ENCODE assay signal across 20 cellular contexts in genomic region chr20:55782861-55783260, GRCh38.
"Had no signal": no experiment of that assay in that cellular context is flagged by ENCODE, and none has a peak within 500 bp of the region (broad histone marks: within the 10 kb centered on the region; RNA-seq: fewer than 3 reads in every experiment).

No MANE protein-coding gene starts in this region.

- H3K27ac ChIP-seq: breast epithelium, gastrocnemius medialis, heart right ventricle, ovary, stomach, uterus had no signal

- H3K36me3 ChIP-seq: breast epithelium, gastrocnemius medialis, heart right ventricle, ovary, stomach, uterus had no signal

- H3K9me3 ChIP-seq: breast epithelium, gastrocnemius medialis, heart right ventricle, ovary, uterus had no signal

- ATAC-seq: activated CD4-positive, CD25-positive, alpha-beta regulatory T cell treated with anti-CD3 and anti-CD28 coated beads, Interleukin-2, amount 50 U/mL, for 24 hours; gastrocnemius medialis; heart right ventricle; left lobe of liver had no signal

- H3K4me1 ChIP-seq: breast epithelium, gastrocnemius medialis, heart right ventricle, uterus had no signal

- H3K4me3 ChIP-seq: gastrocnemius medialis, heart right ventricle, ovary, stomach, uterus had no signal

- H3K27me3 ChIP-seq: breast epithelium, gastrocnemius medialis, ovary, stomach, uterus had no signal

- DNase-seq: activated CD4-positive, alpha-beta T cell treated with anti-CD3 and anti-CD28 coated beads, Interleukin-2, amount 50 U/mL, for 4 hours; activated naive CD4-positive, alpha-beta T cell treated with Interleukin-2 at 50 U/mL for 16 hours; activated T-cell treated with anti-CD3 and anti-CD28 coated beads for 4 hours; aorta; cerebellar nuclear complex; dermis blood vessel endothelial cell; endodermal cell; erythroblast; gastrocnemius medialis; heart right ventricle; islet precursor cell; mammary epithelial cell; ovary; stimulated activated CD4-positive, alpha-beta T cell treated with anti-CD3 and anti-CD28 coated beads, Interleukin-12 subunit alpha, Interleukin-12 subunit beta, amount 100 ng/mL, for 4 hours; stimulated activated CD4-positive, alpha-beta T cell treated with anti-CD3 and anti-CD28 coated beads, Interleukin-2, amount 100 ng/mL, for 24 hours; stomach; uterus had no signal
